Comparison of ENCODE assay signal across 25 cellular contexts in genomic region chr2:236021497-236022057, GRCh38.
"Had no signal": no experiment of that assay in that cellular context is flagged by ENCODE, and none has a peak within 500 bp of the region (broad histone marks: within the 10 kb centered on the region; RNA-seq: fewer than 3 reads in every experiment).

No MANE protein-coding gene starts in this region.

- DNase-seq: activated CD4-positive, alpha-beta memory T cell treated with anti-CD3 and anti-CD28 coated beads for 36 hours; activated CD4-positive, alpha-beta T cell treated with anti-CD3 and anti-CD28 coated beads, Interleukin-2, amount 10 ng/mL, durations not matched to agents 7 days and 5 days; activated CD4-positive, CD25-positive, alpha-beta regulatory T cell; activated CD8-positive, alpha-beta memory T cell treated with anti-CD3 and anti-CD28 coated beads for 24 hours; activated effector memory CD4-positive, alpha-beta T cell treated with anti-CD3 and anti-CD28 coated beads, Interleukin-2, amount 50 U/mL, for 16 hours; activated naive CD4-positive, alpha-beta T cell treated with Interleukin-2 at 50 U/mL for 16 hours; activated naive CD8-positive, alpha-beta T cell treated with anti-CD3 and anti-CD28 coated beads, Interleukin-2, amount 50 U/mL, for 24 hours; activated T-cell treated with anti-CD3 and anti-CD28 coated beads, Interleukin-2, amount 50 U/mL, for 4 hours; amygdala; NCI-H1105; NCI-H1436; NCI-H1694 treated with DMSO at 0.1 percent for 48 hours; NCI-H2081; NCI-H510A treated with DMSO at 0.1 percent for 48 hours; NCI-H69; NK-92 treated with Interleukin-12 subunit alpha and Interleukin-12 subunit beta, amount 100 ng/mL, for 24 hours; OCI-M1; RPMI8226; T-cell; T-helper 2 cell had no signal

- H3K4me3 ChIP-seq: SK-N-MC had no signal

- ATAC-seq: activated naive CD4-positive, alpha-beta T cell treated with anti-CD3 and anti-CD28 coated beads, Interleukin-2, amount 50 U/mL, for 72 hours; activated naive CD8-positive, alpha-beta T cell treated with anti-CD3 and anti-CD28 coated beads, Interleukin-2, amount 50 U/mL, for 24 hours; activated T-cell treated with anti-CD3 and anti-CD28 coated beads, Interleukin-2, amount 50 U/mL, for 4 hours; Panc1; Right ventricle myocardium inferior; T-cell had no signal

- H3K27ac ChIP-seq: SK-N-MC, VCaP had no signal
